In the genomic region with DNA sequence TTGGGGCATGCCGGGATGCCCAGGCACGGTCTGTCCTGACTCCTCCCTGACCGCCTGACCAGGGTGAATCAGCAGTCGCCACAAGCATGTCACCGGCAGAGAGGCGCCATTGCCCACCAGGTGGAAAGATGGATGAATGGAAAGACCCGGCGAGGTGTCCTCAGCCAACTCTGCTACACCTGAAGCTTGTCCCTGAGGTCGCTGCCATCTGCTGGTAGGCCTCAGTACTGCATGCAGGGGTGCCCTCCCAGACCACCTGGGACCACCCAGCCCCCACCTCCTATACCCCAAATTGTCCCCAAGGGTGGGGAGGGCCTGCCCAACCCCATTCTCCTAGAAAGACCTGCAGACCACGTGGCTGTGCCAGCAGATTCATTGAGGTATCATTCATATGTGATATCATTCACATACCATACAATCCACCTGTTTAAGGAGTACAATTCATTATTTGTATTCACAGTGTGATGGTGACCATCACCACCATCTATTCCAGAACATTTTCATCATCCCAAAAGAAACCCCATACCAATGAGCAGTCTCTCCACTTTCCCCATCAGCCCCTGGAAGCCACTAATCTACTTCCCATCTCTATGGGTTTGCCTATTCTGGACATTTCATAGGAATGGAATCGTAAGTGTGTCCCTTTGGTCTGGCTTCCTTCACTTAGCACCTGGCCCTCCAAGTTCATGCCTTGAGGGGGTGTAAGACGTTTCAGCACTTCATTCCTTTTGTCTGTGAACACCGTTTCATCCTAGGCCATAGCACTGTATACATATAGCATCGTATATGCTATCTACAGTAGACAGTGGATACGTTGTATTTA, we compare ENCODE assay signal across 8 cellular contexts. TPM values are rescaled to one million over a fixed set of nuclear protein-coding genes. Genes with fewer than 3 reads are reported as not detected.
DNase-seq lines count a peak whose midpoint lies in the region; ATAC-seq, FAIRE-seq and TF ChIP-seq lines count a peak whose summit lies in the region.

No MANE protein-coding gene starts in this region.

- H3K27ac Mint-ChIP-seq in Calu3 (ENCODE audit: unreplicated experiment) = no peak overlapping the region
- no peak overlapping the region for H3K27ac Mint-ChIP-seq in activated naive CD8-positive, alpha-beta T cell treated with anti-CD3 and anti-CD28 coated beads, Interleukin-2, amount 50 U/mL, for 24 hours

- H3K79me2 ChIP-seq in HepG2 (ENCODE audit: insufficient read depth, low read length) = no peaks in the 10 kb centered on the region

- H3K4me2 ChIP-seq in HepG2 (ENCODE audit: low read depth, low read length) = no peak overlapping the region

- no peaks in the 10 kb centered on the region for H3K9me3 ChIP-seq in HepG2 (ENCODE audit: low read length)
- H3K9me3 ChIP-seq in transverse colon = no peaks in the 10 kb centered on the region

- no peaks in the 10 kb centered on the region for H3K4me1 ChIP-seq in HepG2 (ENCODE audit: insufficient read depth, low read length)
- H3K4me1 ChIP-seq in transverse colon = no peaks in the 10 kb centered on the region

- H3K36me3 ChIP-seq in HepG2 (replicated peaks in 1 of 2; ENCODE audit: control insufficient read depth in 1 of 2, insufficient read depth in 2 of 2, low read length in 2 of 2) (no peaks in the 10 kb centered on the region), transverse colon (no peaks in the 10 kb centered on the region)

- H4K20me1 ChIP-seq in HepG2 (ENCODE audit: insufficient read depth, low read length) = no peaks in the 10 kb centered on the region

- TF ChIP-seq CTCF in Calu3 (IDR thresholded peaks at IDR 0.05; ENCODE audit: unreplicated experiment) = peak; percentile 87
- TF ChIP-seq CTCF in LNCaP clone FGC (IDR thresholded peaks at IDR 0.05; ENCODE audit: control insufficient read depth, extremely low read depth, insufficient read depth) = peak; percentile 54
- peak; percentile 76 for TF ChIP-seq CTCF in HepG2 (CRISPR knock-in tag; IDR thresholded peaks at IDR 0.05)
- peak; percentile 47 to 66 (median 63) for TF ChIP-seq CTCF in transverse colon (IDR thresholded peaks at IDR 0.05)

- FAIRE-seq in HepG2 (lab: Jason Lieb, UNC) = no peak

- CTCF ChIA-PET in Calu3 (lab: Charles Lee) = no interaction called here
- CTCF ChIA-PET in HepG2 (lab: Yijun Ruan, JAX; ENCODE audit: low intra/inter-chr PET ratio, low total read pairs) = interaction anchor here (0.8 to 1.8 kb wide), 3 partner anchors 80 to 115 kb away, joined by 3 to 18 read pairs (median 9); no protein-coding TSS in a partner anchor

- H3K36me3 Mint-ChIP-seq in Calu3 (ENCODE audit: insufficient read depth, unreplicated experiment) = peaks cover 7% of the 10 kb centered on the region
- no peaks in the 10 kb centered on the region for H3K36me3 Mint-ChIP-seq in activated naive CD8-positive, alpha-beta T cell treated with anti-CD3 and anti-CD28 coated beads, Interleukin-2, amount 50 U/mL, for 24 hours (ENCODE audit: low read depth)

- peaks cover 1% of the 10 kb centered on the region for H3K27me3 Mint-ChIP-seq in Calu3 (ENCODE audit: unreplicated experiment)
- H3K27me3 Mint-ChIP-seq in activated naive CD8-positive, alpha-beta T cell treated with anti-CD3 and anti-CD28 coated beads, Interleukin-2, amount 50 U/mL, for 24 hours = peaks cover 6% of the 10 kb centered on the region

- 2% methylated on average over 9 of the region's 15 CpGs for WGBS in HepG2 (ENCODE audit: low lambda C conversion rate)
- 35 to 84% methylated on average over 5 to 15 of the region's 15 CpGs for WGBS in transverse colon (ENCODE audit: low coverage in 1 of 2), 2 donors

- no peak overlapping the region for H3K27ac ChIP-seq in HepG2 (ENCODE audit: extremely low read length, insufficient read depth, low read length)
- no peak overlapping the region for H3K27ac ChIP-seq in transverse colon

- H3K4me3 ChIP-seq in LNCaP clone FGC (ENCODE audit: low read depth, low read length) (no peak overlapping the region), HepG2 (replicated peaks in 1 of 3; ENCODE audit: insufficient read depth in 1 of 3, low read depth in 2 of 3, low read length in 3 of 3) (no peak overlapping the region), transverse colon (no peak overlapping the region)

- no peak overlapping the region for H3K9ac ChIP-seq in HepG2 (ENCODE audit: insufficient read depth, low read depth, low read length)

- in situ Hi-C loops in HepG2 (cut with HindIII; ENCODE audit: extremely low pct_ligation_motif_present, low pct_unique_long_range_greater_than_20kb) (loop anchor here (5.0 kb wide), 1 partner anchor 114 kb away; no protein-coding TSS in a partner anchor), transverse colon (cut with MboI; ENCODE audit: low pct_ligation_motif_present in 1 of 4, low pct_unique_long_range_greater_than_20kb in 1 of 4, low sequenced_read_pairs in 3 of 4) (no loop called here)

- TF ChIP-seq EP300 in HepG2 (IDR thresholded peaks at IDR 0.05; ENCODE audit: low read depth in 2 of 2, low read length in 2 of 2) = no peak
- no peak for TF ChIP-seq EP300 in HepG2 (CRISPR knock-in tag; IDR thresholded peaks at IDR 0.05; ENCODE audit: borderline replicate concordance)
- no peak for TF ChIP-seq EP300 in transverse colon (IDR thresholded peaks at IDR 0.05; ENCODE audit: low read depth)

- peak; percentile 55 for DNase-seq in Calu3
- no peak for DNase-seq in LNCaP clone FGC (ENCODE audit: low read depth)
- peak; percentile 52 for DNase-seq in activated naive CD8-positive, alpha-beta T cell treated with anti-CD3 and anti-CD28 coated beads, Interleukin-2, amount 50 U/mL, for 24 hours
- peak; percentile 34 for DNase-seq in HepG2 (ENCODE audit: low spot score)
- no peak for DNase-seq in transverse colon
- DNase-seq in CD1c-positive myeloid dendritic cell (ENCODE audit: extremely low spot score) = no peak

- H2AFZ ChIP-seq in HepG2 (ENCODE audit: low read length) = no peak overlapping the region

- no peaks in the 10 kb centered on the region; a peak in 1 of 5 replicates for H3K27me3 ChIP-seq in HepG2 (ENCODE audit: control insufficient read depth in 1 of 2, insufficient read depth in 2 of 2, low read length in 2 of 2)
- H3K27me3 ChIP-seq in transverse colon = no peaks in the 10 kb centered on the region

- TF ChIP-seq POLR2A in HepG2 (IDR thresholded peaks at IDR 0.05; ENCODE audit: insufficient read depth in 1 of 2, low read depth in 2 of 2, low read length in 2 of 2) = no peak
- TF ChIP-seq POLR2A in transverse colon (IDR thresholded peaks at IDR 0.05) = no peak

- no peaks in the 10 kb centered on the region for H3K4me1 Mint-ChIP-seq in Calu3 (ENCODE audit: low read depth, unreplicated experiment)
- H3K4me1 Mint-ChIP-seq in activated naive CD8-positive, alpha-beta T cell treated with anti-CD3 and anti-CD28 coated beads, Interleukin-2, amount 50 U/mL, for 24 hours = no peaks in the 10 kb centered on the region

- intact Hi-C loops in Calu3 (cut with micrococcal nuclease; ENCODE audit: unreplicated experiment) (no loop called here), HepG2 (cut with micrococcal nuclease; ENCODE audit: unreplicated experiment) (loop anchor here (5.0 kb wide), 2 partner anchors 79 to 94 kb away; no protein-coding TSS in a partner anchor), transverse colon (cut with DNase I; ENCODE audit: low total_unique reads) (no loop called here)

- POLR2A ChIA-PET in HepG2 (lab: Yijun Ruan, JAX) = no interaction called here

- no peak overlapping the region for H3K4me3 Mint-ChIP-seq in Calu3 (ENCODE audit: low read depth, unreplicated experiment)
- no peak overlapping the region for H3K4me3 Mint-ChIP-seq in activated naive CD8-positive, alpha-beta T cell treated with anti-CD3 and anti-CD28 coated beads, Interleukin-2, amount 50 U/mL, for 24 hours

- H3K9me3 Mint-ChIP-seq in Calu3 (ENCODE audit: low read depth, unreplicated experiment) = no peaks in the 10 kb centered on the region
- no peaks in the 10 kb centered on the region for H3K9me3 Mint-ChIP-seq in activated naive CD8-positive, alpha-beta T cell treated with anti-CD3 and anti-CD28 coated beads, Interleukin-2, amount 50 U/mL, for 24 hours

- ATAC-seq in activated naive CD8-positive, alpha-beta T cell treated with anti-CD3 and anti-CD28 coated beads, Interleukin-2, amount 50 U/mL, for 24 hours = no peak
- ATAC-seq in HepG2 (peak; percentile 70), HG02981 (IDR thresholded peaks at IDR 0.05; ENCODE audit: unreplicated experiment) (no peak), HG03354 (IDR thresholded peaks at IDR 0.05; ENCODE audit: poor library complexity, severe bottlenecking, unreplicated experiment) (no peak)

- peak; percentile 40 for TF ChIP-seq RAD21 in HepG2 (CRISPR knock-in tag; IDR thresholded peaks at IDR 0.05)

- BruUV-seq in Calu3 (replicated peaks; lab: Mats Ljungman, UMichigan) (no TSS peak), HepG2 (replicated peaks; lab: Mats Ljungman, UMichigan) (no TSS peak)

RNA-seq across cellular contexts. Expression of a gene that starts 17.5 kb away (rescaled TPM):
- total RNA-seq in Calu3 (2022) (not detected in 2 replicates), HepG2 (2016; rRNA removed; fragmentation: Illumina TruSeq; extraction: Trizol) (not detected in 2 replicates), transverse colon (not detected)
- total RNA-seq in HepG2 (2016; cell fraction: cytosol; rRNA removed; fragmentation: Illumina TruSeq; extraction: Trizol; ENCODE audit: low read depth) = not detected in 2 replicates
- not detected in 2 replicates for total RNA-seq in HepG2 (2016; cell fraction: insoluble cytoplasmic fraction; rRNA removed; fragmentation: Illumina TruSeq; extraction: Trizol)
- not detected in 2 replicates for total RNA-seq in HepG2 (2016; cell fraction: membrane; rRNA removed; fragmentation: Illumina TruSeq; extraction: Trizol)
- not detected in 2 replicates for total RNA-seq in HepG2 (2016; cell fraction: nucleus; rRNA removed; fragmentation: Illumina TruSeq; extraction: Trizol)
- not detected in 2 replicates for polyA plus RNA-seq in HepG2 (2011; rRNA removed)
- polyA plus RNA-seq in HepG2 (2011; cell fraction: cytosol; rRNA removed) = not detected in 2 replicates
- not detected in 2 replicates for polyA plus RNA-seq in HepG2 (2011; cell fraction: nucleus; rRNA removed)
- not detected in 2 replicates for polyA plus RNA-seq in HepG2 (2012)
- polyA plus RNA-seq in HepG2 (2016; cell fraction: cytosol; fragmentation: Illumina TruSeq; extraction: Trizol; ENCODE audit: low read depth) = not detected in 2 replicates
- polyA plus RNA-seq in HepG2 (2016; cell fraction: insoluble cytoplasmic fraction; fragmentation: Illumina TruSeq; extraction: Trizol; ENCODE audit: low read depth) = not detected in 2 replicates
- not detected in 2 replicates for polyA plus RNA-seq in HepG2 (2016; cell fraction: membrane; fragmentation: Illumina TruSeq; extraction: Trizol; ENCODE audit: low read depth)
- polyA plus RNA-seq in HepG2 (2016; cell fraction: nucleus; fragmentation: Illumina TruSeq; extraction: Trizol; ENCODE audit: insufficient read depth, low read depth) = not detected in 2 replicates
- polyA minus RNA-seq in HepG2 (2011; rRNA and poly(A)+ RNA removed; ENCODE audit: low replicate concordance) = not detected in 2 replicates
- not detected in 2 replicates for polyA minus RNA-seq in HepG2 (2011; cell fraction: cytosol; rRNA and poly(A)+ RNA removed)
- not detected in 2 replicates for polyA minus RNA-seq in HepG2 (2011; cell fraction: nucleus; rRNA and poly(A)+ RNA removed)

RNA-seq across cellular contexts. Expression of a gene that starts 26.6 kb away (rescaled TPM):
- total RNA-seq in Calu3 (2022) (not detected in 2 replicates), HepG2 (2016; rRNA removed; fragmentation: Illumina TruSeq; extraction: Trizol) (not detected in 2 replicates), transverse colon (not detected)
- total RNA-seq in HepG2 (2016; cell fraction: cytosol; rRNA removed; fragmentation: Illumina TruSeq; extraction: Trizol; ENCODE audit: low read depth) = not detected in 2 replicates
- not detected in 2 replicates for total RNA-seq in HepG2 (2016; cell fraction: insoluble cytoplasmic fraction; rRNA removed; fragmentation: Illumina TruSeq; extraction: Trizol)
- total RNA-seq in HepG2 (2016; cell fraction: membrane; rRNA removed; fragmentation: Illumina TruSeq; extraction: Trizol) = not detected in 2 replicates
- total RNA-seq in HepG2 (2016; cell fraction: nucleus; rRNA removed; fragmentation: Illumina TruSeq; extraction: Trizol) = not detected in 2 replicates
- not detected in 2 replicates for polyA plus RNA-seq in HepG2 (2011; rRNA removed)
- polyA plus RNA-seq in HepG2 (2011; cell fraction: cytosol; rRNA removed) = not detected in 2 replicates
- not detected in 2 replicates for polyA plus RNA-seq in HepG2 (2011; cell fraction: nucleus; rRNA removed)
- not detected in 2 replicates for polyA plus RNA-seq in HepG2 (2012)
- polyA plus RNA-seq in HepG2 (2016; cell fraction: cytosol; fragmentation: Illumina TruSeq; extraction: Trizol; ENCODE audit: low read depth) = not detected in 2 replicates
- not detected in 2 replicates for polyA plus RNA-seq in HepG2 (2016; cell fraction: insoluble cytoplasmic fraction; fragmentation: Illumina TruSeq; extraction: Trizol; ENCODE audit: low read depth)
- not detected in 2 replicates for polyA plus RNA-seq in HepG2 (2016; cell fraction: membrane; fragmentation: Illumina TruSeq; extraction: Trizol; ENCODE audit: low read depth)
- not detected in 2 replicates for polyA plus RNA-seq in HepG2 (2016; cell fraction: nucleus; fragmentation: Illumina TruSeq; extraction: Trizol; ENCODE audit: insufficient read depth, low read depth)
- not detected in 2 replicates for polyA minus RNA-seq in HepG2 (2011; rRNA and poly(A)+ RNA removed; ENCODE audit: low replicate concordance)
- not detected in 2 replicates for polyA minus RNA-seq in HepG2 (2011; cell fraction: cytosol; rRNA and poly(A)+ RNA removed)
- polyA minus RNA-seq in HepG2 (2011; cell fraction: nucleus; rRNA and poly(A)+ RNA removed) = not detected in 2 replicates

Comparison
In these comparisons a context has a peak if more than half of its experiments do, and no peak if none do; other contexts are left out.
1. DNase-seq: peak in Calu3 (single experiment), activated naive CD8-positive, alpha-beta T cell treated with anti-CD3 and anti-CD28 coated beads, Interleukin-2, amount 50 U/mL, for 24 hours (single experiment) and HepG2 (single experiment); none in LNCaP clone FGC (single experiment), transverse colon (single experiment) and CD1c-positive myeloid dendritic cell (single experiment).
2. Peak in every context shown above with its lines, with median percentiles within 50 percentile points of each other: CTCF ChIP-seq.